ENCODE assay signal across 6 cellular contexts in genomic region chr20:35457539-35457938, GRCh38. TPM values are rescaled to one million over a fixed set of nuclear protein-coding genes. Genes with fewer than 3 reads are reported as not detected.
"Had no signal": no experiment of that assay in that cellular context is flagged by ENCODE, and none has a peak within 500 bp of the region (broad histone marks: within the 10 kb centered on the region; RNA-seq: fewer than 3 reads in every experiment).

No MANE protein-coding gene starts in this region.

RNA-seq across cellular contexts. Expression of gene GDF5, which starts 19.5 kb away (rescaled TPM):
- total RNA-seq: activated CD8-positive, alpha-beta T cell treated with anti-CD3 and anti-CD28 coated beads for 36 hours; activated naive CD8-positive, alpha-beta T cell treated with anti-CD3 and anti-CD28 coated beads for 36 hours; activated T-cell treated with anti-CD3 and anti-CD28 coated beads, Interleukin-2, amount 50 U/mL, for 72 hours; activated T-helper 2 cell treated with anti-CD3 and anti-CD28 coated beads, Interferon-gamma antibody, Interleukin-2, Interleukin-4, amounts not matched to agents 10 μg/mL and 5 μg/mL and 100 μg/mL, durations not matched to agents 14 hours and 24 hours and 36 hours; cardiac septum; T-helper 2 cell treated with Interferon-gamma antibody and Interleukin-4, amounts not matched to agents 100 ng/mL and 5 ng/mL, for 36 hours had no signal
